ENCODE assay signal across 22 cellular contexts in the genomic region with DNA sequence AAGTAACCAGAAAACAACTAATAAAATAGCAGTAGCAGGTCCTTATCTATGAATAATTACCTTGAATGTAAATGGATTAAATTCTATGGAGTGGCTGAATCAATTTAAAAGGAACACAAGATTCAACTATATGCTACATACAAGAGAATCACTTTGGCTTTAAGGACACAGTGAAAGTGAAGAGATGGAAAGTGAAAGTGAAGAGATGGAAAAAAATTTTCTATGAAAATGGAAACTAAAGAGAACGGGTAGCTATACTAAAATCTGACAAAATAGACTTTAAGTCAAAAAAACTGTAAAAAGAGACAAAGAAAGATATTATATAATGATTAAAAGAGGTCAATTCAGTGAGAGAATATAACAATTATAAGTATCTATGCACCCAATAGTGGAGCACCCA. TPM values are rescaled to one million over a fixed set of nuclear protein-coding genes. Genes with fewer than 3 reads are reported as not detected.
A peak's percentile ranks its signal among the peaks of the same experiment; 100 is the strongest.
DNase-seq lines count a peak whose midpoint lies in the region; ATAC-seq, FAIRE-seq and TF ChIP-seq lines count a peak whose summit lies in the region.
"Had no signal": no experiment of that assay in that cellular context is flagged by ENCODE, and none has a peak within 500 bp of the region (broad histone marks: within the 10 kb centered on the region; RNA-seq: fewer than 3 reads in every experiment).

No MANE protein-coding gene starts in this region.

- FAIRE-seq in GM19239 (lab: Jason Lieb, UNC): peak; percentile 78
- FAIRE-seq: A549 had no signal

- no peak overlapping the region for H3K27ac Mint-ChIP-seq in activated naive CD4-positive, alpha-beta T cell treated with anti-CD3 and anti-CD28 coated beads, Interleukin-2, amount 50 U/mL, for 24 hours
- H3K27ac Mint-ChIP-seq in activated naive CD4-positive, alpha-beta T cell treated with anti-CD3 and anti-CD28 coated beads for 36 hours: no peak overlapping the region
- H3K27ac Mint-ChIP-seq: CD8-positive, alpha-beta memory T cell; IgD-negative memory B cell had no signal

- H3K4me3 ChIP-seq in SJCRH30 (no peak overlapping the region; the same call in 1 of the 2 replicates), osteoblast (ENCODE audit: insufficient read depth, low read length) (no peak overlapping the region)
- H3K4me3 ChIP-seq: A549; BLaER1 treated with 17β-estradiol and CSF1 and Interleukin-3, amounts not matched to agents 10 nM and 100 nM; MG63; SJSA1 had no signal

- no peaks in the 10 kb centered on the region for H3K36me3 Mint-ChIP-seq in activated naive CD4-positive, alpha-beta T cell treated with anti-CD3 and anti-CD28 coated beads, Interleukin-2, amount 50 U/mL, for 24 hours
- H3K36me3 Mint-ChIP-seq in activated naive CD4-positive, alpha-beta T cell treated with anti-CD3 and anti-CD28 coated beads for 36 hours (ENCODE audit: low read depth): no peaks in the 10 kb centered on the region

- H2AFZ ChIP-seq in osteoblast (ENCODE audit: low read length): no peak overlapping the region

- no peaks in the 10 kb centered on the region for H3K27me3 Mint-ChIP-seq in activated naive CD4-positive, alpha-beta T cell treated with anti-CD3 and anti-CD28 coated beads, Interleukin-2, amount 50 U/mL, for 24 hours
- peaks cover 1% of the 10 kb centered on the region for H3K27me3 Mint-ChIP-seq in activated naive CD4-positive, alpha-beta T cell treated with anti-CD3 and anti-CD28 coated beads for 36 hours (ENCODE audit: low read depth)

- H4K20me1 ChIP-seq in osteoblast (ENCODE audit: insufficient read depth, low read length): no peaks in the 10 kb centered on the region
- H4K20me1 ChIP-seq: BLaER1 treated with 17β-estradiol and CSF1 and Interleukin-3, amounts not matched to agents 10 nM and 100 nM had no signal

- H3K27me3 ChIP-seq in SJCRH30: no peaks in the 10 kb centered on the region
- no peaks in the 10 kb centered on the region for H3K27me3 ChIP-seq in osteoblast (ENCODE audit: insufficient read depth, low read length)
- H3K27me3 ChIP-seq: BLaER1 treated with 17β-estradiol and CSF1 and Interleukin-3, amounts not matched to agents 10 nM and 100 nM; MG63; SJSA1 had no signal

- no peaks in the 10 kb centered on the region for H3K36me3 ChIP-seq in SJCRH30
- no peaks in the 10 kb centered on the region for H3K36me3 ChIP-seq in osteoblast (ENCODE audit: insufficient read depth, low read length)
- H3K36me3 ChIP-seq: BLaER1 treated with 17β-estradiol and CSF1 and Interleukin-3, amounts not matched to agents 10 nM and 100 nM; MG63; SJSA1 had no signal

- CTCF ChIA-PET in activated naive CD4-positive, alpha-beta T cell treated with anti-CD3 and anti-CD28 coated beads for 36 hours (lab: Charles Lee): interaction anchor here (0.6 to 1.3 kb wide), 2 partner anchors 31 to 382 kb away, joined by 3 read pairs; no protein-coding TSS in a partner anchor

- no peaks in the 10 kb centered on the region for H3K9me3 Mint-ChIP-seq in activated naive CD4-positive, alpha-beta T cell treated with anti-CD3 and anti-CD28 coated beads, Interleukin-2, amount 50 U/mL, for 24 hours
- H3K9me3 Mint-ChIP-seq in activated naive CD4-positive, alpha-beta T cell treated with anti-CD3 and anti-CD28 coated beads for 36 hours: peaks cover 11% of the 10 kb centered on the region

- H3K4me2 ChIP-seq in osteoblast (ENCODE audit: insufficient read depth, low read length): peak overlapping the region; percentile 36
- H3K4me2 ChIP-seq: A549 had no signal

- peaks cover 6% of the 10 kb centered on the region for H3K4me1 Mint-ChIP-seq in activated naive CD4-positive, alpha-beta T cell treated with anti-CD3 and anti-CD28 coated beads, Interleukin-2, amount 50 U/mL, for 24 hours
- peaks cover 5% of the 10 kb centered on the region for H3K4me1 Mint-ChIP-seq in activated naive CD4-positive, alpha-beta T cell treated with anti-CD3 and anti-CD28 coated beads for 36 hours (ENCODE audit: low read depth)
- H3K4me1 Mint-ChIP-seq: CD8-positive, alpha-beta memory T cell had no signal

- no peak for DNase-seq in activated naive CD4-positive, alpha-beta T cell treated with anti-CD3 and anti-CD28 coated beads for 36 hours
- DNase-seq in GM19239 (ENCODE audit: insufficient read length, low spot score) (no peak), SJCRH30 (no peak), osteoblast (ENCODE audit: insufficient read length, low spot score, missing footprints) (no peak), DMS53 treated with DMSO at 0.1 percent for 48 hours (lab: John Stamatoyannopoulos, UW; ENCODE audit: unreplicated experiment) (no peak)
- no peak for DNase-seq in stimulated activated CD4-positive, alpha-beta T cell treated with anti-CD3 and anti-CD28 coated beads, Interleukin-4, amount 100 ng/mL, for 1 hour
- DNase-seq: CD8-positive, alpha-beta memory T cell; DMS53; H7; Kasumi-1; NCI-H1105 treated with DMSO at 0.1 percent for 48 hours; NCI-H1694 treated with DMSO at 0.1 percent for 48 hours; NCI-H2107; NCI-H2227 treated with DMSO at 0.1 percent for 48 hours; NCI-H524 had no signal

- H3K79me2 ChIP-seq in osteoblast (ENCODE audit: insufficient read depth, low read length): no peaks in the 10 kb centered on the region

- H3K4me3 Mint-ChIP-seq in activated naive CD4-positive, alpha-beta T cell treated with anti-CD3 and anti-CD28 coated beads, Interleukin-2, amount 50 U/mL, for 24 hours: peak overlapping the region; percentile 19
- no peak overlapping the region for H3K4me3 Mint-ChIP-seq in activated naive CD4-positive, alpha-beta T cell treated with anti-CD3 and anti-CD28 coated beads for 36 hours
- H3K4me3 Mint-ChIP-seq: CD8-positive, alpha-beta memory T cell had no signal

- H3K9me3 ChIP-seq in SJCRH30 (replicated peaks) (peaks cover 19% of the 10 kb centered on the region), osteoblast (ENCODE audit: low read depth, low read length) (peaks cover 4% of the 10 kb centered on the region)
- H3K9me3 ChIP-seq: MG63 had no signal

- no peak for ATAC-seq in GM21515 (IDR thresholded peaks at IDR 0.05; ENCODE audit: unreplicated experiment)
- ATAC-seq: A549 had no signal

- peak overlapping the region; percentile 74 for H3K27ac ChIP-seq in SJCRH30
- no peak overlapping the region for H3K27ac ChIP-seq in osteoblast (ENCODE audit: low read depth, low read length)
- H3K27ac ChIP-seq: A549; BLaER1 treated with 17β-estradiol and CSF1 and Interleukin-3, amounts not matched to agents 10 nM and 100 nM; SJSA1 had no signal

- peaks cover 18% of the 10 kb centered on the region for H3K4me1 ChIP-seq in SJCRH30
- H3K4me1 ChIP-seq in osteoblast (ENCODE audit: insufficient read depth, low read length): no peaks in the 10 kb centered on the region
- H3K4me1 ChIP-seq: A549, SJSA1 had no signal

- no peak for TF ChIP-seq CTCF in osteoblast (IDR thresholded peaks at IDR 0.05; ENCODE audit: extremely low read depth, low read depth, low read length)

- intact Hi-C loops in activated naive CD4-positive, alpha-beta T cell treated with anti-CD3 and anti-CD28 coated beads for 36 hours (cut with micrococcal nuclease): no loop called here

RNA-seq across cellular contexts. Expression of a gene that starts 54.7 kb away (rescaled TPM):
- not detected for total RNA-seq in activated naive CD4-positive, alpha-beta T cell treated with anti-CD3 and anti-CD28 coated beads for 36 hours
- not detected in 2 replicates for total RNA-seq in SJCRH30 (2014; rRNA removed; shearing (Covaris generic))
- not detected in 2 replicates for total RNA-seq in osteoblast
- total RNA-seq: CD8-positive, alpha-beta memory T cell; H7; SJSA1 had no signal
